In genomic region chr17:46009681-46010596, GRCh38 we compare ENCODE assay signal across 1 cellular context.
TF ChIP-seq lines count a peak whose summit lies in the region.

No MANE protein-coding gene starts in this region.

TF ChIP-seq in K562, 482 proteins besides CTCF, POLR2A, EP300 and RAD21 (continued from another document):
- TF ChIP-seq ZNF609 (CRISPR knock-in tag; IDR thresholded peaks at IDR 0.05; ENCODE audit: borderline replicate concordance), result no peak
- no peak for TF ChIP-seq ZNF212 (CRISPR knock-in tag; IDR thresholded peaks at IDR 0.05)
- peak; percentile 92 for TF ChIP-seq PKNOX1 (IDR thresholded peaks at IDR 0.05)
- peak in 1 of 2 experiments; percentile 36 for TF ChIP-seq E2F6 (IDR thresholded peaks at IDR 0.05; ENCODE audit: borderline replicate concordance in 1 of 2, extremely low read depth in 1 of 2, insufficient read depth in 1 of 2, insufficient read length in 1 of 2, low read depth in 1 of 2, low read length in 1 of 2, poor library complexity in 1 of 2, severe bottlenecking in 1 of 2)
- TF ChIP-seq POU5F1 (IDR thresholded peaks at IDR 0.05; ENCODE audit: borderline replicate concordance, low read depth, low read length, partially characterized antibody), result no peak
- TF ChIP-seq PTRF (tag; IDR thresholded peaks at IDR 0.05), result no peak
- TF ChIP-seq MEIS2 (IDR thresholded peaks at IDR 0.05; ENCODE audit: partially characterized antibody), result peak; percentile 8
- TF ChIP-seq HDAC6 (IDR thresholded peaks at IDR 0.05; ENCODE audit: low read depth, low read length), result no peak
